23 cellular contexts compared by ENCODE assay signal in genomic region chr4:173337463-173337862, GRCh38.
"Had no signal": no experiment of that assay in that cellular context is flagged by ENCODE, and none has a peak within 500 bp of the region (broad histone marks: within the 10 kb centered on the region; RNA-seq: fewer than 3 reads in every experiment).

No MANE protein-coding gene starts in this region.

- H3K9me3 Mint-ChIP-seq: activated T-helper 1 cell treated with anti-CD3 and anti-CD28 coated beads, Interleukin-12 subunit alpha, Interleukin-12 subunit beta, Interleukin-2, Interleukin-4 antibody, amounts not matched to agents 30 ng/mL and 10 ng/mL and 1 ng/mL, durations not matched to agents 14 hours and 24 hours and 36 hours; endodermal cell; memory B cell; nephron; stimulated activated effector memory CD8-positive, alpha-beta T cell treated with anti-CD3 and anti-CD28 coated beads, Interleukin-12 subunit alpha, Interleukin-12 subunit beta, amount 100 ng/mL, for 72 hours; stimulated activated naive CD8-positive, alpha-beta T cell treated with anti-CD3 and anti-CD28 coated beads, Interleukin-15, amount 100 ng/mL, for 72 hours had no signal

- H3K4me3 ChIP-seq: esophagus squamous epithelium, gastroesophageal sphincter, right lobe of liver, tibial artery had no signal

- H3K27me3 ChIP-seq: esophagus squamous epithelium, gastroesophageal sphincter, right lobe of liver, tibial artery had no signal

- DNase-seq: activated CD4-positive, alpha-beta T cell treated with anti-CD3 and anti-CD28 coated beads for 1 hour; activated CD4-positive, alpha-beta T cell treated with anti-CD3 and anti-CD28 coated beads, Interleukin-2, amount 50 U/mL, for 1 hour; activated CD8-positive, alpha-beta T cell treated with anti-CD3 and anti-CD28 coated beads, Interleukin-2, amount 10 ng/mL, durations not matched to agents 7 days and 5 days; activated gamma-delta T cell treated with Interleukin-2 at 50 U/mL for 16 hours; cerebellar nuclear complex; cortex of kidney; endodermal cell; esophagus squamous epithelium; head of caudate nucleus; islet precursor cell; left cardiac atrium; nucleus accumbens; right lobe of liver; small intestine; stimulated activated CD4-positive, alpha-beta T cell treated with anti-CD3 and anti-CD28 coated beads, Interleukin-2, amount 100 ng/mL, for 24 hours; stimulated activated naive CD8-positive, alpha-beta T cell treated with anti-CD3 and anti-CD28 coated beads, Interleukin-15, amount 100 ng/mL, for 72 hours; tibial artery had no signal

- H3K27ac Mint-ChIP-seq: activated CD8-positive, alpha-beta T cell treated with anti-CD3 and anti-CD28 coated beads, Interleukin-2, amount 10 ng/mL, durations not matched to agents 7 days and 5 days; activated naive CD8-positive, alpha-beta T cell; activated T-helper 1 cell treated with anti-CD3 and anti-CD28 coated beads, Interleukin-12 subunit alpha, Interleukin-12 subunit beta, Interleukin-2, Interleukin-4 antibody, amounts not matched to agents 30 ng/mL and 10 ng/mL and 1 ng/mL, durations not matched to agents 14 hours and 24 hours and 36 hours; endodermal cell; memory B cell; nephron; stimulated activated effector memory CD8-positive, alpha-beta T cell treated with anti-CD3 and anti-CD28 coated beads, Interleukin-12 subunit alpha, Interleukin-12 subunit beta, amount 100 ng/mL, for 72 hours; stimulated activated naive CD8-positive, alpha-beta T cell treated with anti-CD3 and anti-CD28 coated beads, Interleukin-15, amount 100 ng/mL, for 72 hours had no signal

- H3K36me3 ChIP-seq: esophagus squamous epithelium, right lobe of liver, tibial artery had no signal

- H3K27ac ChIP-seq: esophagus squamous epithelium, gastroesophageal sphincter, right lobe of liver, tibial artery had no signal

- H3K4me1 ChIP-seq: right lobe of liver had no signal

- H3K9me3 ChIP-seq: esophagus squamous epithelium, gastroesophageal sphincter, right lobe of liver, tibial artery had no signal

- H3K4me3 Mint-ChIP-seq: activated CD8-positive, alpha-beta T cell treated with anti-CD3 and anti-CD28 coated beads, Interleukin-2, amount 10 ng/mL, durations not matched to agents 7 days and 5 days; activated naive CD8-positive, alpha-beta T cell; activated T-helper 1 cell treated with anti-CD3 and anti-CD28 coated beads, Interleukin-12 subunit alpha, Interleukin-12 subunit beta, Interleukin-2, Interleukin-4 antibody, amounts not matched to agents 30 ng/mL and 10 ng/mL and 1 ng/mL, durations not matched to agents 14 hours and 24 hours and 36 hours; endodermal cell; memory B cell; stimulated activated effector memory CD8-positive, alpha-beta T cell treated with anti-CD3 and anti-CD28 coated beads, Interleukin-12 subunit alpha, Interleukin-12 subunit beta, amount 100 ng/mL, for 72 hours; stimulated activated naive CD8-positive, alpha-beta T cell treated with anti-CD3 and anti-CD28 coated beads, Interleukin-15, amount 100 ng/mL, for 72 hours had no signal

- ATAC-seq: activated CD8-positive, alpha-beta T cell treated with anti-CD3 and anti-CD28 coated beads, Interleukin-2, amount 10 ng/mL, durations not matched to agents 7 days and 5 days; gastroesophageal sphincter; left cardiac atrium; right lobe of liver; stimulated activated effector memory CD8-positive, alpha-beta T cell treated with anti-CD3 and anti-CD28 coated beads, Interleukin-12 subunit alpha, Interleukin-12 subunit beta, amount 100 ng/mL, for 72 hours; stimulated activated naive CD8-positive, alpha-beta T cell treated with anti-CD3 and anti-CD28 coated beads, Interleukin-15, amount 100 ng/mL, for 72 hours had no signal

- H3K36me3 Mint-ChIP-seq: activated naive CD8-positive, alpha-beta T cell had no signal
